2 cellular contexts compared by ENCODE assay signal in genomic region chr3:161977063-161977462, GRCh38.
TF ChIP-seq lines count a peak whose summit lies in the region.

No MANE protein-coding gene starts in this region.

TF ChIP-seq in HepG2, 621 proteins besides CTCF, POLR2A, EP300 and RAD21 (continued from another document):
- TF ChIP-seq, protein P1, sequence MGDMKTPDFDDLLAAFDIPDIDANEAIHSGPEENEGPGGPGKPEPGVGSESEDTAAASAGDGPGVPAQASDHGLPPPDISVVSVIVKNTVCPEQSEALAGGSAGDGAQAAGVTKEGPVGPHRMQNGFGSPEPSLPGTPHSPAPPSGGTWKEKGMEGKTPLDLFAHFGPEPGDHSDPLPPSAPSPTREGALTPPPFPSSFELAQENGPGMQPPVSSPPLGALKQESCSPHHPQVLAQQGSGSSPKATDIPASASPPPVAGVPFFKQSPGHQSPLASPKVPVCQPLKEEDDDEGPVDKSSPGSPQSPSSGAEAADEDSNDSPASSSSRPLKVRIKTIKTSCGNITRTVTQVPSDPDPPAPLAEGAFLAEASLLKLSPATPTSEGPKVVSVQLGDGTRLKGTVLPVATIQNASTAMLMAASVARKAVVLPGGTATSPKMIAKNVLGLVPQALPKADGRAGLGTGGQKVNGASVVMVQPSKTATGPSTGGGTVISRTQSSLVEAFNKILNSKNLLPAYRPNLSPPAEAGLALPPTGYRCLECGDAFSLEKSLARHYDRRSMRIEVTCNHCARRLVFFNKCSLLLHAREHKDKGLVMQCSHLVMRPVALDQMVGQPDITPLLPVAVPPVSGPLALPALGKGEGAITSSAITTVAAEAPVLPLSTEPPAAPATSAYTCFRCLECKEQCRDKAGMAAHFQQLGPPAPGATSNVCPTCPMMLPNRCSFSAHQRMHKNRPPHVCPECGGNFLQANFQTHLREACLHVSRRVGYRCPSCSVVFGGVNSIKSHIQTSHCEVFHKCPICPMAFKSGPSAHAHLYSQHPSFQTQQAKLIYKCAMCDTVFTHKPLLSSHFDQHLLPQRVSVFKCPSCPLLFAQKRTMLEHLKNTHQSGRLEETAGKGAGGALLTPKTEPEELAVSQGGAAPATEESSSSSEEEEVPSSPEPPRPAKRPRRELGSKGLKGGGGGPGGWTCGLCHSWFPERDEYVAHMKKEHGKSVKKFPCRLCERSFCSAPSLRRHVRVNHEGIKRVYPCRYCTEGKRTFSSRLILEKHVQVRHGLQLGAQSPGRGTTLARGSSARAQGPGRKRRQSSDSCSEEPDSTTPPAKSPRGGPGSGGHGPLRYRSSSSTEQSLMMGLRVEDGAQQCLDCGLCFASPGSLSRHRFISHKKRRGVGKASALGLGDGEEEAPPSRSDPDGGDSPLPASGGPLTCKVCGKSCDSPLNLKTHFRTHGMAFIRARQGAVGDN (CRISPR knock-in tag; IDR thresholded peaks at IDR 0.05): no peak
- TF ChIP-seq FIP1L1 (IDR thresholded peaks at IDR 0.05; ENCODE audit: borderline replicate concordance, insufficient read depth, low read depth, low read length) (no peak), TRIM24 (CRISPR knock-in tag; IDR thresholded peaks at IDR 0.05) (no peak), ZNF562 (CRISPR knock-in tag; IDR thresholded peaks at IDR 0.05; ENCODE audit: borderline replicate concordance) (no peak), SNAPC5 (CRISPR knock-in tag; IDR thresholded peaks at IDR 0.05; ENCODE audit: borderline replicate concordance) (no peak), ZFP1 (CRISPR knock-in tag; IDR thresholded peaks at IDR 0.05) (no peak), ZBTB14 (CRISPR knock-in tag; IDR thresholded peaks at IDR 0.05) (no peak), ZNF335 (CRISPR knock-in tag; IDR thresholded peaks at IDR 0.05) (no peak), IRF2 (CRISPR knock-in tag; IDR thresholded peaks at IDR 0.05) (no peak), ZNF556 (CRISPR knock-in tag; IDR thresholded peaks at IDR 0.05; ENCODE audit: borderline replicate concordance) (no peak), ESRRA (CRISPR knock-in tag; IDR thresholded peaks at IDR 0.05; ENCODE audit: low read depth) (no peak), MYNN (CRISPR knock-in tag; IDR thresholded peaks at IDR 0.05; ENCODE audit: low read depth) (no peak), ZNF775 (CRISPR knock-in tag; IDR thresholded peaks at IDR 0.05; ENCODE audit: borderline replicate concordance) (no peak)
TF ChIP-seq in HepG2: peak in this region for 0.

TF ChIP-seq in GM23338, 12 proteins besides CTCF, POLR2A, EP300 and RAD21 (continued from another document):
- TF ChIP-seq REST (IDR thresholded peaks at IDR 0.05; ENCODE audit: unreplicated experiment): no peak
- no peak for TF ChIP-seq JUNB (IDR thresholded peaks at IDR 0.05; ENCODE audit: unreplicated experiment)
- TF ChIP-seq EZH2 (IDR thresholded peaks at IDR 0.05; ENCODE audit: low read depth, unreplicated experiment): no peak
- no peak for TF ChIP-seq POLR2AphosphoS5 (IDR thresholded peaks at IDR 0.05; ENCODE audit: low read depth)
- no peak for TF ChIP-seq NANOG (IDR thresholded peaks at IDR 0.05; ENCODE audit: borderline replicate concordance)
- TF ChIP-seq ETS1 (IDR thresholded peaks at IDR 0.05): no peak
- no peak for TF ChIP-seq ZNF462 (CRISPR knock-in tag; IDR thresholded peaks at IDR 0.05)
- no peak for TF ChIP-seq ZNF331 (CRISPR knock-in tag; IDR thresholded peaks at IDR 0.05; ENCODE audit: low read depth)
